In the genomic region with DNA sequence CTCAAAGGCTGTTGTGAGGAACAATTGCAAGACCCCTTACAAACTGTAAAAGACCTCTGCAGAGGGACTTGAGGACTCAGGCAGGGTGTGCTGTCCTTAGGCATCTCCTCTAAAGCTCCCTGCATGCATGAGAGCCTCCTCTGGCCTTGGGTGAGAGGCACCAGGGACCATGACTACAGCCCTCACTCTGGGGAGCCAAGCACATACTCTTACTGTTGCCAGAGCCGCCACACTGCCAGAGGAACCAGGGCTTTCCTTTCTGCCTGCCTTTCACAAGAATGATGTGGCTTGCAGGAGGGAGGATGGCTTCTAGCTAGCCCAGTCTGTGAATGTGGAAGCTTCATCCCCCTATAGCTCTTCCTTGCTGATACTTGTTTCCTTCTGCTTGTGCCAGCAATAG, we compare ENCODE assay signal across 31 cellular contexts. TPM values are rescaled to one million over a fixed set of nuclear protein-coding genes. Genes with fewer than 3 reads are reported as not detected.
"Had no signal": no experiment of that assay in that cellular context is flagged by ENCODE, and none has a peak within 500 bp of the region (broad histone marks: within the 10 kb centered on the region; RNA-seq: fewer than 3 reads in every experiment).

No MANE protein-coding gene starts in this region.

- H3K9me3 Mint-ChIP-seq: mesothelial cell of epicardium; natural killer cell; nephron progenitor cell; stimulated activated effector memory CD8-positive, alpha-beta T cell treated with anti-CD3 and anti-CD28 coated beads, Interleukin-12 subunit alpha, Interleukin-12 subunit beta, amount 100 ng/mL, for 72 hours; stimulated activated naive CD8-positive, alpha-beta T cell treated with anti-CD3 and anti-CD28 coated beads, Interleukin-15, Interleukin-2, amounts not matched to agents 100 ng/mL and 50 ng/mL, for 24 hours; type B pancreatic cell had no signal

- H3K27ac Mint-ChIP-seq: mesothelial cell of epicardium; naive B cell; natural killer cell; nephron progenitor cell; progenitor cell of endocrine pancreas; stimulated activated effector memory CD8-positive, alpha-beta T cell treated with anti-CD3 and anti-CD28 coated beads, Interleukin-12 subunit alpha, Interleukin-12 subunit beta, amount 100 ng/mL, for 72 hours; stimulated activated naive CD8-positive, alpha-beta T cell treated with anti-CD3 and anti-CD28 coated beads, Interleukin-15, Interleukin-2, amounts not matched to agents 100 ng/mL and 50 ng/mL, for 24 hours had no signal

- H2AFZ ChIP-seq: hepatocyte had no signal

- H3K4me1 Mint-ChIP-seq: stimulated activated effector memory CD8-positive, alpha-beta T cell treated with anti-CD3 and anti-CD28 coated beads, Interleukin-12 subunit alpha, Interleukin-12 subunit beta, amount 100 ng/mL, for 72 hours had no signal

- H3K4me3 Mint-ChIP-seq: mesothelial cell of epicardium; naive B cell; natural killer cell; nephron progenitor cell; stimulated activated effector memory CD8-positive, alpha-beta T cell treated with anti-CD3 and anti-CD28 coated beads, Interleukin-12 subunit alpha, Interleukin-12 subunit beta, amount 100 ng/mL, for 72 hours; stimulated activated naive CD8-positive, alpha-beta T cell treated with anti-CD3 and anti-CD28 coated beads, Interleukin-15, Interleukin-2, amounts not matched to agents 100 ng/mL and 50 ng/mL, for 24 hours; type B pancreatic cell had no signal

- H3K27me3 ChIP-seq: ovary, right atrium auricular region, right lobe of liver, vagina had no signal

- H3K9me3 ChIP-seq: heart right ventricle, left ventricle myocardium inferior, neutrophil, ovary, right atrium auricular region, right lobe of liver, spleen, suprapubic skin, thoracic aorta, tibial nerve, vagina had no signal

- H3K36me3 ChIP-seq: heart right ventricle, left ventricle myocardium inferior, neutrophil, ovary, right atrium auricular region, right lobe of liver, spleen, suprapubic skin, thoracic aorta, tibial nerve, vagina had no signal

- H3K36me3 Mint-ChIP-seq: mesothelial cell of epicardium; naive B cell; natural killer cell; stimulated activated effector memory CD8-positive, alpha-beta T cell treated with anti-CD3 and anti-CD28 coated beads, Interleukin-12 subunit alpha, Interleukin-12 subunit beta, amount 100 ng/mL, for 72 hours; type B pancreatic cell had no signal

- H3K4me3 ChIP-seq: heart right ventricle, hepatocyte, left ventricle myocardium inferior, lung, ovary, right atrium auricular region, right lobe of liver, skin epidermis, spleen, suprapubic skin, thoracic aorta, tibial nerve, vagina had no signal

- H3K27ac ChIP-seq: heart right ventricle, hepatocyte, left ventricle myocardium inferior, neutrophil, ovary, right atrium auricular region, right lobe of liver, skin epidermis, spleen, suprapubic skin, tibial nerve, vagina had no signal

- DNase-seq: heart right ventricle; islet precursor cell; left ventricle myocardium inferior; mesendoderm; naive B cell; natural killer cell; nephron progenitor cell; occipital lobe; ovary; right lobe of liver; spleen; stimulated activated CD4-positive, alpha-beta T cell treated with anti-CD3 and anti-CD28 coated beads, Interleukin-4, amount 100 ng/mL, for 24 hours; stimulated activated naive CD4-positive, alpha-beta T cell had no signal

- H3K4me1 ChIP-seq: heart right ventricle, left ventricle myocardium inferior, right atrium auricular region, right lobe of liver, tibial nerve, vagina had no signal

- ATAC-seq: heart right ventricle; natural killer cell; right lobe of liver; stimulated activated effector memory CD8-positive, alpha-beta T cell treated with anti-CD3 and anti-CD28 coated beads, Interleukin-12 subunit alpha, Interleukin-12 subunit beta, amount 100 ng/mL, for 72 hours had no signal

- H3K4me2 ChIP-seq: hepatocyte had no signal

RNA-seq across cellular contexts. Expression of a gene that starts 5.9 kb away (rescaled TPM):
- total RNA-seq: heart right ventricle, left ventricle myocardium inferior, lower leg skin, mononuclear cell, natural killer cell, spleen, subcutaneous adipose tissue, suprapubic skin, ureter, vagina had no signal
- polyA plus RNA-seq: heart right ventricle, spleen had no signal
